8 cellular contexts compared by ENCODE assay signal in the genomic region with DNA sequence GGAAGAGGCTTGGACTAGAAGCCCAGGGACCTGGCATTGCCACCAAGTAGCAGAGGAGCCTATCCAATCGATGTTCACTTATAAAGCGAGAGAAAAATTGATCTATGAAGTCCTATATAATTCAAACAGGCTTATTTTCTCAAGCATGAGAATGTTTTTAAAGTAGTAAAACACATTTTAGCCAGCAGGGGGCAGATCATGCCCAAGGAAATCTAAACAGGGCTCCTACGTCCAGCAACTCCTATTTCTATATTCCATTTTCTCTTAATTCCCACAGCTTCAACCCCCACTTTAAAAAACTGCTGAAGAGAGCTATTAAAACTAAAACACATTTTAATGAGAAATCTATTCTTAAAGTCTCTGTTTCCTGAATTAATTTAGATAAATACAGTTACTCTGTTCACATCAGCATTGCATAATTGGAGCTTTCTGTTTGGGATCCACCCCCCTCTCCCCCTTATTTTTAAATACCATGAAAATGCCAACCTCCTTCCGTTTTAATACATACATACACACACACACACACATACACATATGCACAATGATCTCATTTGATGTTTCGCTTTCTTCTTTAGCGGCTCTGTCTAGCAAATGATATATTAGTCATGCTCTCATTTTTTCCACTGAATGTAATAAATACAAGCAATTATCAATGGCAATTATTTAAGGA.
A peak's percentile ranks its signal among the peaks of the same experiment; 100 is the strongest.
DNase-seq lines count a peak whose midpoint lies in the region; ATAC-seq and TF ChIP-seq lines count a peak whose summit lies in the region.

No MANE protein-coding gene starts in this region.

- ATAC-seq in Right ventricle myocardium superior (ENCODE audit: poor library complexity), result peak; percentile 69
- no peak for ATAC-seq in Right ventricle myocardium inferior
- peak; percentile 58 for ATAC-seq in HG03442 (IDR thresholded peaks at IDR 0.05; ENCODE audit: unreplicated experiment)
- ATAC-seq in stimulated activated naive CD8-positive, alpha-beta T cell treated with anti-CD3 and anti-CD28 coated beads, Interleukin-15, Interleukin-2, amounts not matched to agents 100 U/mL and 50 U/mL, for 24 hours, result no peak
- ATAC-seq in HG02852 (IDR thresholded peaks at IDR 0.05; ENCODE audit: unreplicated experiment), result no peak

- in situ Hi-C loops in astrocyte of the cerebellum (cut with HindIII; ENCODE audit: low sequenced_read_pairs), result no loop called here

- intact Hi-C loops in Right ventricle myocardium superior (cut with DNase I), result loop anchor here (2.0 kb wide), 1 partner anchor 400 kb away; no protein-coding TSS in a partner anchor
- intact Hi-C loops in Right ventricle myocardium inferior (cut with DNase I), result loop anchor here (1.0 to 5.0 kb wide), 3 partner anchors 141 to 399 kb away; no protein-coding TSS in a partner anchor

- H3K4me3 ChIP-seq in astrocyte of the cerebellum (ENCODE audit: low read depth, low read length), result no peak overlapping the region

- TF ChIP-seq CTCF in astrocyte of the cerebellum (IDR thresholded peaks at IDR 0.05; ENCODE audit: low read depth, low read length, missing control alignments), result peak; percentile 49

- DNase-seq in Right ventricle myocardium superior (no peak), Right ventricle myocardium inferior (ENCODE audit: missing footprints) (no peak), NCI-H524 (lab: John Stamatoyannopoulos, UW) (peak; percentile 5 to 74), astrocyte of the cerebellum (ENCODE audit: low read depth) (peak; percentile 63), inferior parietal cortex (ENCODE audit: extremely low spot score) (peak; percentile 92)
- DNase-seq in stimulated activated naive CD8-positive, alpha-beta T cell treated with anti-CD3 and anti-CD28 coated beads, Interleukin-15, Interleukin-2, amounts not matched to agents 100 U/mL and 50 U/mL, for 24 hours, result peak; percentile 17

Comparison
In these comparisons a context has a peak if more than half of its experiments do, and no peak if none do; other contexts are left out.
1. ATAC-seq: peak in Right ventricle myocardium superior (single experiment) and HG03442 (single experiment); none in Right ventricle myocardium inferior (single experiment), stimulated activated naive CD8-positive, alpha-beta T cell treated with anti-CD3 and anti-CD28 coated beads, Interleukin-15, Interleukin-2, amounts not matched to agents 100 U/mL and 50 U/mL, for 24 hours (single experiment) and HG02852 (single experiment).
2. DNase-seq: peak in NCI-H524 (2 of 2), astrocyte of the cerebellum (single experiment), inferior parietal cortex (single experiment) and stimulated activated naive CD8-positive, alpha-beta T cell treated with anti-CD3 and anti-CD28 coated beads, Interleukin-15, Interleukin-2, amounts not matched to agents 100 U/mL and 50 U/mL, for 24 hours (single experiment); none in Right ventricle myocardium superior (single experiment) and Right ventricle myocardium inferior (single experiment).